27 cellular contexts compared by ENCODE assay signal in genomic region chr20:20517296-20517695, GRCh38.
"Had no signal": no experiment of that assay in that cellular context is flagged by ENCODE, and none has a peak within 500 bp of the region (broad histone marks: within the 10 kb centered on the region; RNA-seq: fewer than 3 reads in every experiment).

No MANE protein-coding gene starts in this region.

- H3K4me3 ChIP-seq: K562, Peyer's patch, SJSA1 had no signal

- H3K4me3 Mint-ChIP-seq: T-helper 1 cell treated with Interleukin-12 subunit alpha and Interleukin-12 subunit beta and Interleukin-4 antibody, amounts not matched to agents 30 μg/mL and 1 μg/mL, for 36 hours had no signal

- H3K27ac Mint-ChIP-seq: T-helper 1 cell treated with Interleukin-12 subunit alpha and Interleukin-12 subunit beta and Interleukin-4 antibody, amounts not matched to agents 30 μg/mL and 1 μg/mL, for 36 hours had no signal

- ATAC-seq: K562 had no signal

- DNase-seq: Kasumi-1, KG1, MM.1S, MV-4-11, NCI-H1105, NCI-H1417 treated with DMSO at 0.1 percent for 48 hours, NCI-H1436 treated with DMSO at 0.1 percent for 48 hours, NCI-H1694 treated with DMSO at 0.1 percent for 48 hours, NCI-H187 treated with DMSO at 0.1 percent for 48 hours, NCI-H2029, NCI-H2171 treated with DMSO at 0.1 percent for 48 hours, NCI-H226, NCI-H446 treated with DMSO at 0.1 percent for 48 hours, NCI-H510A, NCI-H524, NCI-H526, NCI-H774, Peyer's patch, Right ventricle myocardium superior, RPMI8226, SHP77 treated with DMSO at 0.1 percent for 48 hours, SK-N-SH, SW 1271, T-helper 1 cell had no signal

- H3K27ac ChIP-seq: Peyer's patch, SJSA1 had no signal

- H3K9me3 Mint-ChIP-seq: T-helper 1 cell treated with Interleukin-12 subunit alpha and Interleukin-12 subunit beta and Interleukin-4 antibody, amounts not matched to agents 30 μg/mL and 1 μg/mL, for 36 hours had no signal
